ENCODE assay signal across 8 cellular contexts in the genomic region with DNA sequence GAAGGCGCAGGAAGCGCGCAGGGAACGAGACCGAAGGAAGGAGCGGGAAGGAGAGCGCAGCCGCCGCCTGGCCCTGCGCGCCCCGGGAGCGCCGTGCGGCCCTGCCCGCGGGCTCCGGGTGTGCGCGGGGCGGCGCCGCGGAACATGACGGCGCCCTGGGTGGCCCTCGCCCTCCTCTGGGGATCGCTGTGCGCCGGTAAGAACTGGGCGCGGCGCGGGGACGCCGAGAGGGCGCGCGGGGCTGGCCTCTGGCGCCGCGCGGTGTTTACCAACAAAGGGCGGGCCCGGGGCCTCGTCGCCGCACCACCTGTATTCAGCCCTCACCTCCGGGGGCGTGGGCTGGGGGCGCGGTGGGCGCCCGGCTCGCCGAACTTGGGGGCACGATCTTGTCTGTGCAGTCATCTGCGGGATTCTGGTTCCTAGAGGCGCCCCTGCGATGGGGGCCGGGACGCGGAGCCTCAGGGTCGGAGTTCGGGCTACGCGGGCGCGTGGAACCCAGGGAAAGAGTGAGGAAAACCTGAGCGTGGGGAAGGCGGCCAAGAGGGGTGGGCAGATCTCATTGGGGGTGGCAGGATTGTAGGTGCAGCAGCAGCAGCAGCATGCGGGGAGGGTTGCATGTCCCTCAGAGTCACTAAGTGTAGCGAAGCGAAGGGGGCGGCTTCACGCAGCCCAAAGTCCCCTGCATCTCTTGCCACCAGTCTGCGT. TPM values are rescaled to one million over a fixed set of nuclear protein-coding genes. Genes with fewer than 3 reads are reported as not detected.
DNase-seq lines count a peak whose midpoint lies in the region; ATAC-seq and TF ChIP-seq lines count a peak whose summit lies in the region.

No MANE protein-coding gene starts in this region.

- H3K27me3 ChIP-seq in CD4-positive, alpha-beta T cell (ENCODE audit: control insufficient read depth, insufficient read depth, low read length) = no peaks in the 10 kb centered on the region
- H3K27me3 ChIP-seq in muscle layer of colon (ENCODE audit: control insufficient read depth in 1 of 2, insufficient read depth in 2 of 2, low read length in 2 of 2) = no peaks in the 10 kb centered on the region

- H3K4me3 ChIP-seq in epithelial cell of esophagus (ENCODE audit: low read length) = peak overlapping the region; percentile 61
- H3K4me3 ChIP-seq in muscle layer of colon (ENCODE audit: low read depth in 1 of 2, low read length in 2 of 2) = peak overlapping the region; percentile 84 to 95

- peaks cover 30% of the 10 kb centered on the region for H3K4me1 ChIP-seq in muscle layer of colon (ENCODE audit: insufficient read depth, low read length)

- H3K36me3 ChIP-seq in muscle layer of colon (ENCODE audit: insufficient read depth, low read length) = no peaks in the 10 kb centered on the region

- no peaks in the 10 kb centered on the region for H3K27me3 Mint-ChIP-seq in CD4-positive, alpha-beta T cell
- H3K27me3 Mint-ChIP-seq in activated CD4-positive, alpha-beta T cell treated with anti-CD3 and anti-CD28 coated beads, Interleukin-2, amount 10 ng/mL, durations not matched to agents 24 days and 14 days = peaks cover 19% of the 10 kb centered on the region
- no peaks in the 10 kb centered on the region for H3K27me3 Mint-ChIP-seq in type B pancreatic cell

- peaks cover 10% of the 10 kb centered on the region for H3K36me3 Mint-ChIP-seq in CD4-positive, alpha-beta T cell (ENCODE audit: low read depth)
- H3K36me3 Mint-ChIP-seq in activated CD4-positive, alpha-beta T cell treated with anti-CD3 and anti-CD28 coated beads, Interleukin-2, amount 10 ng/mL, durations not matched to agents 24 days and 14 days (ENCODE audit: low read depth) = peaks cover 5% of the 10 kb centered on the region
- H3K36me3 Mint-ChIP-seq in type B pancreatic cell = no peaks in the 10 kb centered on the region

- intact Hi-C loops in CD4-positive, alpha-beta T cell (cut with DNase I, micrococcal nuclease) = no loop called here
- intact Hi-C loops in activated CD4-positive, alpha-beta T cell treated with anti-CD3 and anti-CD28 coated beads, Interleukin-2, amount 10 ng/mL, durations not matched to agents 24 days and 14 days (cut with micrococcal nuclease) = loop anchor here (10.0 kb wide), 1 partner anchor 290 kb away; a partner anchor contains a TSS

- peak overlapping the region; percentile 85 for H3K27ac Mint-ChIP-seq in CD4-positive, alpha-beta T cell
- H3K27ac Mint-ChIP-seq in activated CD4-positive, alpha-beta T cell treated with anti-CD3 and anti-CD28 coated beads, Interleukin-2, amount 10 ng/mL, durations not matched to agents 24 days and 14 days = peak overlapping the region; percentile 92
- peak overlapping the region; percentile 98 for H3K27ac Mint-ChIP-seq in type B pancreatic cell

- TF ChIP-seq CTCF in CD4-positive, alpha-beta T cell (IDR thresholded peaks at IDR 0.05) = no peak
- TF ChIP-seq CTCF in epithelial cell of esophagus (IDR thresholded peaks at IDR 0.05; ENCODE audit: insufficient read depth, low read depth, low read length, missing control alignments) = no peak
- TF ChIP-seq CTCF in type B pancreatic cell (conservative IDR thresholded peaks at IDR 0.05) = no peak

- peaks cover 5% of the 10 kb centered on the region for H3K9me3 Mint-ChIP-seq in CD4-positive, alpha-beta T cell
- peaks cover 16% of the 10 kb centered on the region for H3K9me3 Mint-ChIP-seq in activated CD4-positive, alpha-beta T cell treated with anti-CD3 and anti-CD28 coated beads, Interleukin-2, amount 10 ng/mL, durations not matched to agents 24 days and 14 days
- H3K9me3 Mint-ChIP-seq in type B pancreatic cell = peaks cover 9% of the 10 kb centered on the region

- CTCF ChIA-PET in CD4-positive, alpha-beta T cell (lab: Charles Lee) = interaction anchor here (1.5 kb wide), 1 partner anchor 42 kb away, joined by 3 read pairs; a partner anchor contains a TSS

- H3K9me3 ChIP-seq in CD4-positive, alpha-beta T cell (ENCODE audit: control insufficient read depth, low read length) = no peaks in the 10 kb centered on the region
- no peaks in the 10 kb centered on the region for H3K9me3 ChIP-seq in muscle layer of colon (ENCODE audit: low read length)

- H3K4me1 Mint-ChIP-seq in CD4-positive, alpha-beta T cell (ENCODE audit: low read depth) = peaks cover 44% of the 10 kb centered on the region
- H3K4me1 Mint-ChIP-seq in activated CD4-positive, alpha-beta T cell treated with anti-CD3 and anti-CD28 coated beads, Interleukin-2, amount 10 ng/mL, durations not matched to agents 24 days and 14 days = peaks cover 19% of the 10 kb centered on the region
- peaks cover 25% of the 10 kb centered on the region for H3K4me1 Mint-ChIP-seq in type B pancreatic cell (ENCODE audit: unreplicated experiment)

- H3K9ac ChIP-seq in muscle layer of colon (ENCODE audit: low read length) = no peak overlapping the region

- POLR2A ChIA-PET in CD4-positive, alpha-beta T cell (lab: Charles Lee) = interaction anchor here (0.7 to 2.3 kb wide), 7 partner anchors 16 to 289 kb away, joined by 3 to 10 read pairs (median 4); a partner anchor contains a TSS

- no peak overlapping the region for H3K27ac ChIP-seq in CD4-positive, alpha-beta T cell (ENCODE audit: low read depth, low read length)
- H3K27ac ChIP-seq in muscle layer of colon (ENCODE audit: low read depth, low read length) = peak overlapping the region; percentile 85

- peak; percentile 77 for ATAC-seq in CD4-positive, alpha-beta T cell (ENCODE audit: poor library complexity)
- ATAC-seq in HG03521 (IDR thresholded peaks at IDR 0.05; ENCODE audit: unreplicated experiment) (peak; percentile 41), HG03469 (IDR thresholded peaks at IDR 0.05; ENCODE audit: unreplicated experiment) (no peak)

- H3K4me3 Mint-ChIP-seq in CD4-positive, alpha-beta T cell = peak overlapping the region; percentile 99
- peak overlapping the region; percentile 99 for H3K4me3 Mint-ChIP-seq in activated CD4-positive, alpha-beta T cell treated with anti-CD3 and anti-CD28 coated beads, Interleukin-2, amount 10 ng/mL, durations not matched to agents 24 days and 14 days
- peak overlapping the region; percentile 99 for H3K4me3 Mint-ChIP-seq in type B pancreatic cell

- peak in 4 of 10 experiments; percentile 15 to 43 (median 18) for DNase-seq in CD4-positive, alpha-beta T cell
- DNase-seq in GM19240 (ENCODE audit: insufficient read length, low spot score) (peak; percentile 26), epithelial cell of esophagus (ENCODE audit: low read depth) (peak; percentile 56), type B pancreatic cell (ENCODE audit: extremely low spot score, unreplicated experiment) (no peak)
- DNase-seq in activated CD4-positive, alpha-beta T cell treated with anti-CD3 and anti-CD28 coated beads, Interleukin-2, amount 10 ng/mL, durations not matched to agents 24 days and 14 days = peak; percentile 85

RNA-seq across cellular contexts. Expression of a gene that starts 0.6 kb away (rescaled TPM):
- 1 to 10 TPM; 3.6 to 4.3 TPM for total RNA-seq in CD4-positive, alpha-beta T cell
- total RNA-seq in activated CD4-positive, alpha-beta T cell treated with anti-CD3 and anti-CD28 coated beads, Interleukin-2, amount 10 ng/mL, durations not matched to agents 24 days and 14 days = 12.2 and 12.6 TPM in 2 replicates
- 27.1 and 42.8 TPM in 2 replicates for total RNA-seq in type B pancreatic cell (ENCODE audit: low replicate concordance)

RNA-seq across cellular contexts. Expression of a gene that starts 41.8 kb away (rescaled TPM):
- 10 to 100 TPM; 13.7 to 16.0 TPM for total RNA-seq in CD4-positive, alpha-beta T cell
- total RNA-seq in activated CD4-positive, alpha-beta T cell treated with anti-CD3 and anti-CD28 coated beads, Interleukin-2, amount 10 ng/mL, durations not matched to agents 24 days and 14 days = 18.0 and 20.8 TPM in 2 replicates
- total RNA-seq in type B pancreatic cell (ENCODE audit: low replicate concordance) = 6.7 and 16.8 TPM in 2 replicates
